In genomic region chr13:21948781-21949474, GRCh38 we compare ENCODE assay signal across 14 cellular contexts.
DNase-seq lines count a peak whose midpoint lies in the region; ATAC-seq, FAIRE-seq and TF ChIP-seq lines count a peak whose summit lies in the region.
"Had no signal": no experiment of that assay in that cellular context is flagged by ENCODE, and none has a peak within 500 bp of the region (broad histone marks: within the 10 kb centered on the region; RNA-seq: fewer than 3 reads in every experiment).

No MANE protein-coding gene starts in this region.

- intact Hi-C loops in left lung (cut with DNase I) = no loop called here

- peak; percentile 73 for FAIRE-seq in GM19239 (lab: Jason Lieb, UNC)
- FAIRE-seq: kidney had no signal

- peaks cover 51% of the 10 kb centered on the region for H3K4me1 ChIP-seq in BLaER1
- no peaks in the 10 kb centered on the region for H3K4me1 ChIP-seq in left lung

- peak; percentile 87 for ATAC-seq in HG02610 (IDR thresholded peaks at IDR 0.05; ENCODE audit: unreplicated experiment)
- peak; percentile 92 for ATAC-seq in HG03432 (IDR thresholded peaks at IDR 0.05; ENCODE audit: unreplicated experiment)
- ATAC-seq in left lung = no peak
- no peak for ATAC-seq in GM18517 (IDR thresholded peaks at IDR 0.05; ENCODE audit: unreplicated experiment)

- DNase-seq in GM19239 (ENCODE audit: insufficient read length, low spot score) (peak; percentile 22), left lung (no peak), HT-29 (ENCODE audit: low spot score) (no peak)
- DNase-seq in activated naive CD4-positive, alpha-beta T cell treated with anti-CD3 and anti-CD28 coated beads, Interleukin-2, amount 50 U/mL, for 16 hours = no peak
- DNase-seq: activated CD4-positive, alpha-beta T cell treated with anti-CD3 and anti-CD28 coated beads, Interleukin-2, amount 10 ng/mL, durations not matched to agents 7 days and 5 days; amygdala; kidney; NCI-H1694; NCI-H82; posterior cingulate gyrus had no signal

- H3K27ac ChIP-seq in BLaER1 (peak overlapping the region; percentile 80), left lung (no peak overlapping the region)

- H4K20me1 ChIP-seq in BLaER1 = no peaks in the 10 kb centered on the region

- H3K4me3 ChIP-seq in BLaER1 (peak overlapping the region; percentile 52), left lung (no peak overlapping the region)

- peak overlapping the region; percentile 94 for H3K4me2 ChIP-seq in BLaER1

- H3K27me3 ChIP-seq in BLaER1 (no peaks in the 10 kb centered on the region), left lung (no peaks in the 10 kb centered on the region)

- no peak for TF ChIP-seq CTCF in left lung (IDR thresholded peaks at IDR 0.05)

- peaks cover 21% of the 10 kb centered on the region; the same call in 1 of the 2 replicates for H3K36me3 ChIP-seq in BLaER1
- H3K36me3 ChIP-seq in left lung = no peaks in the 10 kb centered on the region

- H3K9me3 ChIP-seq in BLaER1 = peaks cover 43% of the 10 kb centered on the region
- peaks cover 0 to 31% of the 10 kb centered on the region in 2 donors for H3K9me3 ChIP-seq in left lung

- peak overlapping the region; percentile 63; the same call in 1 of the 2 replicates for H3K9ac ChIP-seq in BLaER1

Comparison
In these comparisons a context has a peak if more than half of its experiments do, and no peak if none do; other contexts are left out.
1. ATAC-seq: peak in HG02610 (single experiment) and HG03432 (single experiment); none in left lung (single experiment) and GM18517 (single experiment).